ENCODE assay signal across 9 cellular contexts in genomic region chr5:32713396-32714381, GRCh38. TPM values are rescaled to one million over a fixed set of nuclear protein-coding genes. Genes with fewer than 3 reads are reported as not detected.
A peak's percentile ranks its signal among the peaks of the same experiment; 100 is the strongest.
DNase-seq lines count a peak whose midpoint lies in the region; ATAC-seq, FAIRE-seq and TF ChIP-seq lines count a peak whose summit lies in the region.
"Had no signal": no experiment of that assay in that cellular context is flagged by ENCODE, and none has a peak within 500 bp of the region (broad histone marks: within the 10 kb centered on the region; RNA-seq: fewer than 3 reads in every experiment).

No MANE protein-coding gene starts in this region.

- H3K23me2 ChIP-seq in H1 (ENCODE audit: low read depth, low read length): peaks cover 23% of the 10 kb centered on the region

- H2BK120ac ChIP-seq in H1 (replicated peaks; ENCODE audit: low read depth, low read length): no peak overlapping the region

- H3K27me3 ChIP-seq in H1 (replicated peaks in 1 of 4; ENCODE audit: control insufficient read depth in 3 of 4, extremely low read depth in 1 of 4, insufficient read depth in 3 of 4, low read length in 3 of 4): peaks cover 49 to 71% (median 64%) of the 10 kb centered on the region in 4 experiments
- H3K27me3 ChIP-seq in aorta (ENCODE audit: control insufficient read depth in 1 of 2, insufficient read depth in 2 of 2, low read length in 1 of 2): no peaks in the 10 kb centered on the region

- TF ChIP-seq POLR2A in H1 (IDR thresholded peaks at IDR 0.05; ENCODE audit: control extremely low read depth in 1 of 2, low read depth in 2 of 2, low read length in 2 of 2): no peak

- H3K79me1 ChIP-seq in H1 (ENCODE audit: low read depth, low read length): no peaks in the 10 kb centered on the region

- POLR2A ChIA-PET in H1 (lab: Charles Lee; ENCODE audit: partially characterized antibody): interaction anchor here (0.5 kb wide), 1 partner anchor 108 kb away, joined by 3 read pairs; no protein-coding TSS in a partner anchor

- H2BK15ac ChIP-seq in H1 (ENCODE audit: low read length): peak overlapping the region; percentile 16; the same call in 1 of the 2 replicates

- no peak overlapping the region for H2BK5ac ChIP-seq in H1 (ENCODE audit: low read depth, low read length)

- H3K18ac ChIP-seq in H1 (ENCODE audit: extremely low read depth, low read length): no peak overlapping the region

- no peak overlapping the region for H3K9ac ChIP-seq in H1 (replicated peaks in 1 of 4; ENCODE audit: extremely low read depth in 1 of 4, low read depth in 3 of 4, low read length in 3 of 4)

- H3K4me3 Mint-ChIP-seq in natural killer cell treated with Interleukin-12 subunit alpha and Interleukin-12 subunit beta and Interleukin-15 and Interleukin-18, amount 100 ng/mL, for 72 hours: peak overlapping the region; percentile 19
- H3K4me3 Mint-ChIP-seq in natural killer cell: no peak overlapping the region

- H3K56ac ChIP-seq in H1 (replicated peaks; ENCODE audit: insufficient read length, low read depth, low read length): no peak overlapping the region

- intact Hi-C loops in natural killer cell (cut with micrococcal nuclease): loop anchor here (10.0 kb wide), 1 partner anchor 231 kb away; no protein-coding TSS in a partner anchor
- intact Hi-C loops in aorta (cut with DNase I): loop anchor here (5.0 to 10.0 kb wide), 7 partner anchors 64 to 709 kb away; no protein-coding TSS in a partner anchor

- H3K36me3 ChIP-seq in H1 (ENCODE audit: control insufficient read depth in 2 of 4, insufficient read depth in 4 of 4, low read length in 3 of 4) (peaks cover 0 to 5% (median 0%) of the 10 kb centered on the region in 4 experiments; a peak in 1 of 8 replicates), mesodermal cell (ENCODE audit: control insufficient read depth, insufficient read depth, low read length) (no peaks in the 10 kb centered on the region), aorta (ENCODE audit: control insufficient read depth in 1 of 2, insufficient read depth in 2 of 2, low read length in 1 of 2) (no peaks in the 10 kb centered on the region)

- peaks cover 41 to 62% of the 10 kb centered on the region in 2 donors for H3K27me3 Mint-ChIP-seq in natural killer cell treated with Interleukin-12 subunit alpha and Interleukin-12 subunit beta and Interleukin-15 and Interleukin-18, amount 100 ng/mL, for 72 hours
- H3K27me3 Mint-ChIP-seq in natural killer cell (ENCODE audit: low read depth in 2 of 2): peaks cover 43 to 69% of the 10 kb centered on the region in 2 donors

- no peak for TF ChIP-seq CTCF in natural killer cell (IDR thresholded peaks at IDR 0.05)
- peak in 2 of 3 experiments; percentile 10 to 27; a peak in 2 of 4 replicates for TF ChIP-seq CTCF in H1 (IDR thresholded peaks at IDR 0.05; ENCODE audit: control extremely low read depth in 1 of 3, insufficient read depth in 1 of 3, low read depth in 1 of 3, low read length in 3 of 3)

- peaks cover 3% of the 10 kb centered on the region for H3K9me3 Mint-ChIP-seq in natural killer cell treated with Interleukin-12 subunit alpha and Interleukin-12 subunit beta and Interleukin-15 and Interleukin-18, amount 100 ng/mL, for 72 hours
- no peaks in the 10 kb centered on the region for H3K9me3 Mint-ChIP-seq in natural killer cell

- no peak for FAIRE-seq in H1 (lab: Jason Lieb, UNC)

- H2BK12ac ChIP-seq in H1 (ENCODE audit: low read depth, low read length): no peak overlapping the region

- no peak overlapping the region for H3K27ac ChIP-seq in H1 (ENCODE audit: low read depth, low read length)
- H3K27ac ChIP-seq in mesodermal cell (ENCODE audit: low read depth, low read length, severe bottlenecking): no peak overlapping the region
- peak overlapping the region; percentile 47 to 59 for H3K27ac ChIP-seq in aorta (ENCODE audit: low read depth in 1 of 2, low read length in 2 of 2)

- H3K23ac ChIP-seq in H1 (ENCODE audit: insufficient read length): no peak overlapping the region

- peaks cover 17 to 20% of the 10 kb centered on the region in 2 donors for H3K4me1 Mint-ChIP-seq in natural killer cell treated with Interleukin-12 subunit alpha and Interleukin-12 subunit beta and Interleukin-15 and Interleukin-18, amount 100 ng/mL, for 72 hours (ENCODE audit: low read depth in 2 of 2)
- H3K4me1 Mint-ChIP-seq in natural killer cell: peaks cover 28 to 43% of the 10 kb centered on the region in 2 donors

- H3K4me3 ChIP-seq in H1 (ENCODE audit: extremely low read depth in 1 of 4, insufficient read depth in 2 of 4, low read depth in 3 of 4, low read length in 4 of 4): peak overlapping the region; percentile 26 to 55 (median 33); a peak in 7 of 8 replicates
- peak overlapping the region; percentile 17 for H3K4me3 ChIP-seq in mesodermal cell (ENCODE audit: extremely low read depth, insufficient read depth, low read length, poor library complexity, severe bottlenecking)
- peak overlapping the region; percentile 55 to 62 for H3K4me3 ChIP-seq in aorta (ENCODE audit: low read length in 2 of 2)

- WGBS in H1 (ENCODE audit: extremely low coverage in 1 of 2, insufficient coverage in 1 of 2, insufficient read length in 1 of 2, insufficient replicate concordance in 2 of 2, low coverage in 1 of 2, low lambda C conversion rate in 2 of 2, missing lambda C conversion rate in 1 of 2), 2 experiments: 4% methylated on average over 65 of the region's 65 CpGs; no CpG with 5 or more reads in 1 of the 2 experiments
- WGBS in mesodermal cell (ENCODE audit: insufficient coverage in 2 of 2), 2 experiments: 3 to 5% methylated on average over 49 to 60 of the region's 65 CpGs
- 4 to 5% methylated on average over 65 of the region's 65 CpGs for WGBS in aorta, 2 donors

- H4K91ac ChIP-seq in H1 (replicated peaks; ENCODE audit: insufficient read length, low read length): no peak overlapping the region

- 0 out of 2 replicates have a peak overlapping the region, but pooled peaks have one; percentile 56 for H2AFZ ChIP-seq in H1 (ENCODE audit: low read length)

- peak overlapping the region in 1 of 2 donors; percentile 60 for H3K27ac Mint-ChIP-seq in natural killer cell treated with Interleukin-12 subunit alpha and Interleukin-12 subunit beta and Interleukin-15 and Interleukin-18, amount 100 ng/mL, for 72 hours
- H3K27ac Mint-ChIP-seq in natural killer cell: no peak overlapping the region

- H4K20me1 ChIP-seq in H1 (replicated peaks in 1 of 2; ENCODE audit: control insufficient read depth in 1 of 2, insufficient read depth in 2 of 2, low read length in 2 of 2): peaks cover 4 to 12% of the 10 kb centered on the region in 2 experiments

- no peak for TF ChIP-seq EP300 in H1 (IDR thresholded peaks at IDR 0.05; ENCODE audit: borderline replicate concordance in 1 of 2, low read depth in 2 of 2, low read length in 2 of 2)

- H3K4me2 ChIP-seq in H1 (ENCODE audit: insufficient read depth in 1 of 2, low read depth in 2 of 2, low read length in 2 of 2): peak overlapping the region; percentile 84 to 95

- no peaks in the 10 kb centered on the region for H3K79me2 ChIP-seq in H1 (ENCODE audit: control insufficient read depth in 1 of 2, insufficient read depth in 2 of 2, low read length in 2 of 2)

- H3K14ac ChIP-seq in H1 (ENCODE audit: insufficient read length): no peak overlapping the region

- CTCF ChIA-PET in H1 (lab: Charles Lee; ENCODE audit: partially characterized antibody): interaction anchor here (0.6 to 2.7 kb wide), 12 partner anchors 16 to 682 kb away, joined by 3 to 15 read pairs (median 3); no protein-coding TSS in a partner anchor

- peaks cover 2% of the 10 kb centered on the region for H3K36me3 Mint-ChIP-seq in natural killer cell treated with Interleukin-12 subunit alpha and Interleukin-12 subunit beta and Interleukin-15 and Interleukin-18, amount 100 ng/mL, for 72 hours
- peaks cover 10% of the 10 kb centered on the region for H3K36me3 Mint-ChIP-seq in natural killer cell

- no peak overlapping the region for H2AK5ac ChIP-seq in H1 (ENCODE audit: low read depth, low read length)

- no peak for DNase-seq in natural killer cell treated with Interleukin-12 subunit alpha and Interleukin-12 subunit beta and Interleukin-15 and Interleukin-18, amount 100 ng/mL, for 72 hours (ENCODE audit: low spot score)
- no peak for DNase-seq in natural killer cell
- peak in 1 of 2 experiments; percentile 86 for DNase-seq in H1 (ENCODE audit: low read depth in 1 of 2, low spot score in 2 of 2)
- peak; percentile 62 to 83 for DNase-seq in aorta
- DNase-seq in GF-D8 (lab: John Stamatoyannopoulos, UW): no peak
- DNase-seq in MV-4-11 (lab: John Stamatoyannopoulos, UW): no peak
- DNase-seq: DND-41 had no signal

- no peak overlapping the region for H3K4ac ChIP-seq in H1 (replicated peaks; ENCODE audit: insufficient read length, low read depth, low read length)

- no peak overlapping the region; the same call in 1 of the 2 replicates for H4K8ac ChIP-seq in H1 (ENCODE audit: extremely low read depth, insufficient read depth, low read length)

- peak in 1 of 2 donors; percentile 11 for ATAC-seq in natural killer cell treated with Interleukin-12 subunit alpha and Interleukin-12 subunit beta and Interleukin-15 and Interleukin-18, amount 100 ng/mL, for 72 hours
- ATAC-seq in natural killer cell (no peak), aorta (ENCODE audit: low FRiP score) (peak; percentile 15), HG03439 (IDR thresholded peaks at IDR 0.05; ENCODE audit: unreplicated experiment) (no peak)

- peak in 1 of 2 experiments; percentile 26; a peak in 1 of 4 replicates for TF ChIP-seq RAD21 in H1 (IDR thresholded peaks at IDR 0.05 in 1 of 2, conservative IDR thresholded peaks at IDR 0.05 in 1 of 2; ENCODE audit: low read depth in 2 of 2, low read length in 2 of 2)

- H2BK20ac ChIP-seq in H1 (ENCODE audit: low read length): no peak overlapping the region

- no peaks in the 10 kb centered on the region for H3K9me3 ChIP-seq in H1 (ENCODE audit: insufficient read depth in 2 of 2, low read depth in 1 of 2, low read length in 1 of 2)
- no peaks in the 10 kb centered on the region for H3K9me3 ChIP-seq in mesodermal cell (ENCODE audit: control insufficient read depth, low read length)
- H3K9me3 ChIP-seq in aorta (ENCODE audit: control insufficient read depth, low read length): no peaks in the 10 kb centered on the region

- peaks cover 0 to 27% (median 12%) of the 10 kb centered on the region in 4 experiments; a peak in 5 of 7 replicates for H3K4me1 ChIP-seq in H1 (replicated peaks in 1 of 4; ENCODE audit: control insufficient read depth in 3 of 4, insufficient read depth in 4 of 4, low read length in 3 of 4)
- H3K4me1 ChIP-seq in mesodermal cell (ENCODE audit: control insufficient read depth, insufficient read depth, low read length, poor library complexity, severe bottlenecking): peaks cover 11% of the 10 kb centered on the region
- H3K4me1 ChIP-seq in aorta (ENCODE audit: control insufficient read depth in 1 of 2, insufficient read depth in 2 of 2, low read length in 2 of 2): no peaks in the 10 kb centered on the region

- H4K5ac ChIP-seq in H1 (ENCODE audit: insufficient read length, low read depth, low read length): no peak overlapping the region

RNA-seq across cellular contexts. Expression of gene NPR3, which starts 2.6 kb away (rescaled TPM):
- total RNA-seq in natural killer cell treated with Interleukin-12 subunit alpha and Interleukin-12 subunit beta and Interleukin-15 and Interleukin-18, amount 100 ng/mL, for 72 hours: under 1 TPM in 1 of 2 donors, not detected in 1; 0.10 TPM
- total RNA-seq in natural killer cell: under 1 TPM in 1 of 3 donors, not detected in 2; 0.23 TPM
- total RNA-seq in H1 (2021; fragmentation: NEBNext Ultra II Directional; extraction: Animal tissue kit (Norgen Biotek cat#: 25700)): not detected in 2 replicates
- not detected in 2 replicates for polyA plus RNA-seq in H1 (2011; rRNA removed)
- polyA plus RNA-seq in H1 (2011; cell fraction: cytosol; rRNA removed): 0.01 TPM
- polyA plus RNA-seq in H1 (2011; cell fraction: nucleus; rRNA removed): 0.20 TPM
- polyA plus RNA-seq in H1 (2012, experiment 1 of 2): 0.04 TPM in 1 of 4 replicates, not detected in the others
- not detected for polyA plus RNA-seq in H1 (2012, experiment 2 of 2)
- 0.02 TPM for polyA plus RNA-seq in H1 (2013, experiment 1 of 2)
- 0.06 TPM for polyA plus RNA-seq in H1 (2013, experiment 2 of 2)
- 0.05 TPM in 1 of 2 replicates, not detected in the other for polyA minus RNA-seq in H1 (2011; rRNA and poly(A)+ RNA removed)
- polyA minus RNA-seq in H1 (2011; cell fraction: cytosol; rRNA and poly(A)+ RNA removed): not detected
- polyA minus RNA-seq in H1 (2011; cell fraction: nucleus; rRNA and poly(A)+ RNA removed): not detected
- polyA plus RNA-seq in mesodermal cell (2013, experiment 1 of 2): 24.3 TPM
- polyA plus RNA-seq in mesodermal cell (2013, experiment 2 of 2): 23.9 TPM
- total RNA-seq in aorta: 10 to 100 TPM; 15.2 to 29.7 TPM
- 10 to 100 TPM in 1 of 2 donors, 1 to 10 TPM in 1; 7.9 to 11.0 TPM for polyA plus RNA-seq in aorta

Comparison
In these comparisons a context has a peak if more than half of its experiments do, and no peak if none do; other contexts are left out.
1. DNase-seq: peak in aorta (2 of 2); none in natural killer cell treated with Interleukin-12 subunit alpha and Interleukin-12 subunit beta and Interleukin-15 and Interleukin-18, amount 100 ng/mL, for 72 hours (single experiment), natural killer cell (single experiment), GF-D8 (single experiment) and MV-4-11 (single experiment).
2. H3K27ac ChIP-seq: peak in aorta (2 of 2); none in H1 (single experiment) and mesodermal cell (single experiment).
3. RNA of gene NPR3, which starts 2.6 kb away (total RNA-seq): 15.2 to 29.7 TPM in aorta; 0.23 TPM in natural killer cell, 0.10 TPM in natural killer cell treated with Interleukin-12 subunit alpha and Interleukin-12 subunit beta and Interleukin-15 and Interleukin-18, amount 100 ng/mL, for 72 hours and not detected in H1; every median in the first group is over 10 times any median in the second.
4. Peak in every context shown above with its lines, with median percentiles within 50 percentile points of each other: H3K4me3 ChIP-seq.